In genomic region chrX:9665113-9665512, GRCh38 we compare ENCODE assay signal across 17 cellular contexts.
DNase-seq lines count a peak whose midpoint lies in the region; ATAC-seq and TF ChIP-seq lines count a peak whose summit lies in the region.
"Had no signal": no experiment of that assay in that cellular context is flagged by ENCODE, and none has a peak within 500 bp of the region (broad histone marks: within the 10 kb centered on the region; RNA-seq: fewer than 3 reads in every experiment).

No MANE protein-coding gene starts in this region.

- H3K27me3 Mint-ChIP-seq in activated T-cell treated with anti-CD3 and anti-CD28 coated beads, Interleukin-2, amount 50 U/mL, for 72 hours (ENCODE audit: low read depth), result no peaks in the 10 kb centered on the region
- H3K27me3 Mint-ChIP-seq: CD8-positive, alpha-beta memory T cell had no signal

- peak overlapping the region; percentile 38 for H3K27ac Mint-ChIP-seq in activated T-cell treated with anti-CD3 and anti-CD28 coated beads, Interleukin-2, amount 50 U/mL, for 72 hours
- H3K27ac Mint-ChIP-seq: CD8-positive, alpha-beta memory T cell had no signal

- no peak overlapping the region for H2BK120ac ChIP-seq in trophoblast cell (ENCODE audit: insufficient read depth, low read length, poor library complexity)

- no peaks in the 10 kb centered on the region for H3K79me2 ChIP-seq in trophoblast cell (ENCODE audit: control insufficient read depth, insufficient read depth, low read length, poor library complexity)

- no peak for DNase-seq in activated T-cell treated with anti-CD3 and anti-CD28 coated beads, Interleukin-2, amount 50 U/mL, for 72 hours
- no peak for DNase-seq in activated T-cell treated with anti-CD3 and anti-CD28 coated beads for 4 hours
- DNase-seq in fibroblast of pulmonary artery (ENCODE audit: low read depth), result peak; percentile 33
- DNase-seq in NCI-H2227 (lab: John Stamatoyannopoulos, UW; ENCODE audit: unreplicated experiment), result no peak
- no peak for DNase-seq in activated CD4-positive, alpha-beta T cell treated with anti-CD3 and anti-CD28 coated beads for 1 hour
- no peak for DNase-seq in retina
- DNase-seq in trophoblast cell, result no peak
- DNase-seq: AML-193; Caco-2; CD8-positive, alpha-beta memory T cell; DND-41; GF-D8 had no signal

- H3K4me3 ChIP-seq in fibroblast of pulmonary artery (replicated peaks; ENCODE audit: low read depth, low read length) (no peak overlapping the region), trophoblast cell (ENCODE audit: low read depth, low read length) (no peak overlapping the region)
- H3K4me3 ChIP-seq: BLaER1 had no signal

- peak overlapping the region; percentile 66 for H3K27ac ChIP-seq in VCaP
- no peak overlapping the region for H3K27ac ChIP-seq in trophoblast cell (ENCODE audit: low read depth, low read length)
- H3K27ac ChIP-seq: 22Rv1, BLaER1, HL-60 had no signal

- no peak overlapping the region for H3K4me2 ChIP-seq in trophoblast cell (ENCODE audit: low read length)
- H3K4me2 ChIP-seq: BLaER1 had no signal

- H3K79me1 ChIP-seq in trophoblast cell (ENCODE audit: low read length), result no peaks in the 10 kb centered on the region

- H3K9me3 ChIP-seq in trophoblast cell (ENCODE audit: insufficient read depth, low read depth, low read length), result no peaks in the 10 kb centered on the region
- H3K9me3 ChIP-seq: Caco-2 had no signal

- no peak overlapping the region for H4K12ac ChIP-seq in trophoblast cell (ENCODE audit: low read depth, low read length)

- H4K8ac ChIP-seq in trophoblast cell (ENCODE audit: low read depth, low read length), result no peak overlapping the region

- H2AFZ ChIP-seq in trophoblast cell (ENCODE audit: insufficient read depth, low read length, poor library complexity), result no peak overlapping the region

- H3K4me1 Mint-ChIP-seq in activated T-cell treated with anti-CD3 and anti-CD28 coated beads, Interleukin-2, amount 50 U/mL, for 72 hours (ENCODE audit: low read depth), result no peaks in the 10 kb centered on the region
- H3K4me1 Mint-ChIP-seq: CD8-positive, alpha-beta memory T cell had no signal

- H3K9ac ChIP-seq in trophoblast cell (ENCODE audit: low read length), result no peak overlapping the region
- H3K9ac ChIP-seq: BLaER1 had no signal

- no peaks in the 10 kb centered on the region for H3K9me3 Mint-ChIP-seq in activated T-cell treated with anti-CD3 and anti-CD28 coated beads, Interleukin-2, amount 50 U/mL, for 72 hours
- H3K9me3 Mint-ChIP-seq: CD8-positive, alpha-beta memory T cell had no signal

- H3K23ac ChIP-seq in trophoblast cell (ENCODE audit: low read length), result no peak overlapping the region

- no peak for TF ChIP-seq CTCF in VCaP (conservative IDR thresholded peaks at IDR 0.05)
- no peak for TF ChIP-seq CTCF in fibroblast of pulmonary artery (IDR thresholded peaks at IDR 0.05; ENCODE audit: low read length, missing control alignments)

- no peak for ATAC-seq in activated T-cell treated with anti-CD3 and anti-CD28 coated beads, Interleukin-2, amount 50 U/mL, for 72 hours (replicated peaks in 1 of 2)
- ATAC-seq: HCT116 had no signal

- no peak overlapping the region for H2AK5ac ChIP-seq in trophoblast cell (ENCODE audit: low read length)

- no peaks in the 10 kb centered on the region for H3K27me3 ChIP-seq in trophoblast cell (ENCODE audit: insufficient read depth, low read length)
- H3K27me3 ChIP-seq: BLaER1 had no signal

- no peak overlapping the region for H3K18ac ChIP-seq in trophoblast cell (ENCODE audit: low read length)

- H3K4me3 Mint-ChIP-seq in activated T-cell treated with anti-CD3 and anti-CD28 coated beads, Interleukin-2, amount 50 U/mL, for 72 hours, result no peak overlapping the region
- H3K4me3 Mint-ChIP-seq: CD8-positive, alpha-beta memory T cell had no signal

- peaks cover 0 to 3% of the 10 kb centered on the region in 2 donors for H3K36me3 Mint-ChIP-seq in activated T-cell treated with anti-CD3 and anti-CD28 coated beads, Interleukin-2, amount 50 U/mL, for 72 hours (ENCODE audit: insufficient read depth in 2 of 2)

- H2BK12ac ChIP-seq in trophoblast cell (ENCODE audit: low read length), result no peak overlapping the region

- no CpG with 5 or more reads among the region's 4 CpGs for WGBS in trophoblast cell (ENCODE audit: extremely low coverage, insufficient coverage, insufficient read length)

- H3K4me1 ChIP-seq in trophoblast cell (ENCODE audit: control insufficient read depth in 1 of 2, insufficient read depth in 2 of 2, low read length in 2 of 2), result no peaks in the 10 kb centered on the region
- H3K4me1 ChIP-seq: Caco-2 had no signal

- no peak overlapping the region for H4K91ac ChIP-seq in trophoblast cell (ENCODE audit: low read depth, low read length)

- H2BK5ac ChIP-seq in trophoblast cell (ENCODE audit: low read depth, low read length, poor library complexity), result no peak overlapping the region

- peaks cover 0 to 2% of the 10 kb centered on the region in 2 experiments for H3K36me3 ChIP-seq in trophoblast cell (ENCODE audit: control insufficient read depth in 1 of 2, insufficient read depth in 2 of 2, low read length in 2 of 2)

- H3K4ac ChIP-seq in trophoblast cell (ENCODE audit: low read depth, low read length), result no peak overlapping the region

- H3K14ac ChIP-seq in trophoblast cell (ENCODE audit: low read length), result no peak overlapping the region
